In genomic region chr9:94084314-94084713, GRCh38 we compare ENCODE assay signal across 9 cellular contexts. TPM values are rescaled to one million over a fixed set of nuclear protein-coding genes. Genes with fewer than 3 reads are reported as not detected.
DNase-seq lines count a peak whose midpoint lies in the region; ATAC-seq and TF ChIP-seq lines count a peak whose summit lies in the region.
"Had no signal": no experiment of that assay in that cellular context is flagged by ENCODE, and none has a peak within 500 bp of the region (broad histone marks: within the 10 kb centered on the region; RNA-seq: fewer than 3 reads in every experiment).

TSS of gene PTPDC1 (plus strand) at chr9:94084464. CDS start at chr9:94084531, 67 bp downstream.

- DNase-seq in CD8-positive, alpha-beta memory T cell, result no peak
- DNase-seq in NCI-H2196 (lab: John Stamatoyannopoulos, UW; ENCODE audit: unreplicated experiment) (peak; percentile 51), erythroblast (lab: John Stamatoyannopoulos, UW) (peak; percentile 12 to 67), myocyte (ENCODE audit: low read depth) (no peak), Calu3 (no peak), colonic mucosa (no peak)

- H3K9ac ChIP-seq in colonic mucosa (ENCODE audit: low read depth in 2 of 2, low read length in 2 of 2), result no peak within 1 kb of the TSS

- no peaks in the 10 kb centered on the region for H3K36me3 ChIP-seq in CD8-positive, alpha-beta memory T cell (ENCODE audit: insufficient read depth, low read length)
- H3K36me3 ChIP-seq in colonic mucosa, result no peaks in the 10 kb centered on the region
- H3K36me3 ChIP-seq: adrenal gland had no signal

- POLR2A ChIA-PET in CD8-positive, alpha-beta memory T cell (lab: Charles Lee), result no interaction called here

- no TSS peak for BruUV-seq in Calu3 (replicated peaks; lab: Mats Ljungman, UMichigan)

- ATAC-seq in HG02610 (IDR thresholded peaks at IDR 0.05; ENCODE audit: unreplicated experiment) (no peak), GM21360 (IDR thresholded peaks at IDR 0.05; ENCODE audit: unreplicated experiment) (no peak)

- H3K4me3 Mint-ChIP-seq in CD8-positive, alpha-beta memory T cell, result peak within 1 kb of the TSS in 1 of 7 donors; percentile 7
- no peak within 1 kb of the TSS for H3K4me3 Mint-ChIP-seq in Calu3 (ENCODE audit: low read depth, unreplicated experiment)

- no peak within 1 kb of the TSS for H3K4me3 ChIP-seq in CD8-positive, alpha-beta memory T cell (ENCODE audit: low read length)
- H3K4me3 ChIP-seq in colonic mucosa, result no peak within 1 kb of the TSS
- H3K4me3 ChIP-seq: adrenal gland had no signal

- no peaks in the 10 kb centered on the region for H3K9me3 Mint-ChIP-seq in CD8-positive, alpha-beta memory T cell
- no peaks in the 10 kb centered on the region for H3K9me3 Mint-ChIP-seq in Calu3 (ENCODE audit: low read depth, unreplicated experiment)

- no peak for TF ChIP-seq CTCF in Calu3 (IDR thresholded peaks at IDR 0.05; ENCODE audit: unreplicated experiment)
- TF ChIP-seq CTCF in colonic mucosa (IDR thresholded peaks at IDR 0.05), result no peak

- no peaks in the 10 kb centered on the region for H3K9me3 ChIP-seq in CD8-positive, alpha-beta memory T cell (ENCODE audit: low read length)
- no peaks in the 10 kb centered on the region for H3K9me3 ChIP-seq in colonic mucosa
- H3K9me3 ChIP-seq: adrenal gland had no signal

- intact Hi-C loops in Calu3 (cut with micrococcal nuclease; ENCODE audit: unreplicated experiment), result no loop called here
- intact Hi-C loops in colonic mucosa (cut with DNase I), result no loop called here

- H3K4me1 ChIP-seq in CD8-positive, alpha-beta memory T cell (ENCODE audit: insufficient read depth, low read length), result no peaks in the 10 kb centered on the region
- H3K4me1 ChIP-seq in colonic mucosa, result no peaks in the 10 kb centered on the region

- H3K27me3 Mint-ChIP-seq in CD8-positive, alpha-beta memory T cell, result no peaks in the 10 kb centered on the region
- no peaks in the 10 kb centered on the region for H3K27me3 Mint-ChIP-seq in Calu3 (ENCODE audit: unreplicated experiment)

- peaks cover 4 to 12% (median 6%) of the 10 kb centered on the region in 3 donors for H3K36me3 Mint-ChIP-seq in CD8-positive, alpha-beta memory T cell
- H3K36me3 Mint-ChIP-seq in Calu3 (ENCODE audit: insufficient read depth, unreplicated experiment), result no peaks in the 10 kb centered on the region

- H3K27me3 ChIP-seq in CD8-positive, alpha-beta memory T cell (ENCODE audit: insufficient read depth, low read length, poor library complexity, severe bottlenecking), result no peaks in the 10 kb centered on the region
- no peaks in the 10 kb centered on the region for H3K27me3 ChIP-seq in colonic mucosa
- H3K27me3 ChIP-seq: adrenal gland had no signal

- no peak for TF ChIP-seq POLR2A in erythroblast (IDR thresholded peaks at IDR 0.05; ENCODE audit: low read length)

- H3K27ac Mint-ChIP-seq in CD8-positive, alpha-beta memory T cell, result peak within 1 kb of the TSS in 1 of 8 donors; percentile 17
- no peak within 1 kb of the TSS for H3K27ac Mint-ChIP-seq in Calu3 (ENCODE audit: unreplicated experiment)

- no peaks in the 10 kb centered on the region for H3K4me1 Mint-ChIP-seq in CD8-positive, alpha-beta memory T cell
- H3K4me1 Mint-ChIP-seq in Calu3 (ENCODE audit: low read depth, unreplicated experiment), result no peaks in the 10 kb centered on the region

- CTCF ChIA-PET in CD8-positive, alpha-beta memory T cell (lab: Charles Lee), result no interaction called here
- CTCF ChIA-PET in Calu3 (lab: Charles Lee), result no interaction called here

- H3K27ac ChIP-seq in CD8-positive, alpha-beta memory T cell (ENCODE audit: low read depth, low read length), result peak within 1 kb of the TSS; percentile 14
- H3K27ac ChIP-seq in colonic mucosa, result no peak within 1 kb of the TSS

RNA-seq across cellular contexts. Expression of gene PTPDC1, which starts in this region (rescaled TPM):
- 1 to 10 TPM; 5.7 to 6.2 TPM for total RNA-seq in CD8-positive, alpha-beta memory T cell
- 1.8 TPM for polyA plus RNA-seq in CD8-positive, alpha-beta memory T cell
- total RNA-seq in myocyte (12.8 and 15.7 TPM in 2 replicates), Calu3 (2022) (7.6 and 8.2 TPM in 2 replicates), colonic mucosa (1 to 10 TPM; 5.4 TPM)
- 7.8 TPM for polyA plus RNA-seq in myocyte (2012)

Comparison
In these comparisons a context has a peak if more than half of its experiments do, and no peak if none do; other contexts are left out.
1. DNase-seq: peak in NCI-H2196 (single experiment) and erythroblast (2 of 2); none in CD8-positive, alpha-beta memory T cell (0 of 5), myocyte (single experiment), Calu3 (single experiment) and colonic mucosa (single experiment).